29 cellular contexts compared by ENCODE assay signal in genomic region chr2:96081042-96081441, GRCh38. TPM values are rescaled to one million over a fixed set of nuclear protein-coding genes. Genes with fewer than 3 reads are reported as not detected.
"Had no signal": no experiment of that assay in that cellular context is flagged by ENCODE, and none has a peak within 500 bp of the region (broad histone marks: within the 10 kb centered on the region; RNA-seq: fewer than 3 reads in every experiment).

No MANE protein-coding gene starts in this region.

- ATAC-seq: activated CD8-positive, alpha-beta T cell treated with anti-CD3 and anti-CD28 coated beads for 36 hours; activated naive CD8-positive, alpha-beta T cell treated with anti-CD3 and anti-CD28 coated beads, Interleukin-2, amount 50 U/mL, for 24 hours had no signal

- H3K27ac ChIP-seq: ascending aorta, cardiac muscle cell, VCaP had no signal

- DNase-seq: activated B cell treated with CpG ODN at 0.5 μM for 24 hours; activated CD4-positive, alpha-beta memory T cell treated with anti-CD3 and anti-CD28 coated beads for 36 hours; activated CD4-positive, alpha-beta T cell treated with anti-CD3 and anti-CD28 coated beads for 4 hours; activated CD4-positive, alpha-beta T cell treated with anti-CD3 and anti-CD28 coated beads, Interleukin-2, amount 10 ng/mL, durations not matched to agents 24 days and 14 days; activated CD4-positive, alpha-beta T cell treated with anti-CD3 and anti-CD28 coated beads, Interleukin-2, amount 50 U/mL, for 1 hour; activated CD4-positive, alpha-beta T cell treated with anti-CD3 and anti-CD28 coated beads, Interleukin-2, amount 50 U/mL, for 4 hours; activated CD4-positive, CD25-positive, alpha-beta regulatory T cell treated with anti-CD3 and anti-CD28 coated beads, Interleukin-2, amount 50 U/mL, for 72 hours; activated CD8-positive, alpha-beta memory T cell treated with anti-CD3 and anti-CD28 coated beads, Interleukin-2, amount 50 U/mL, for 4 hours; activated CD8-positive, alpha-beta T cell treated with anti-CD3 and anti-CD28 coated beads for 36 hours; activated effector memory CD4-positive, alpha-beta T cell treated with Interleukin-2 at 50 U/mL for 16 hours; activated gamma-delta T cell; activated naive CD4-positive, alpha-beta T cell treated with anti-CD3 and anti-CD28 coated beads, Interleukin-2, amount 10 ng/mL, durations not matched to agents 7 days and 5 days; activated naive CD4-positive, alpha-beta T cell treated with Interleukin-2 at 50 U/mL for 16 hours; activated naive CD8-positive, alpha-beta T cell treated with anti-CD3 and anti-CD28 coated beads, Interleukin-2, amount 10 ng/mL, durations not matched to agents 7 days and 5 days; activated naive CD8-positive, alpha-beta T cell treated with anti-CD3 and anti-CD28 coated beads, Interleukin-2, amount 50 U/mL, for 24 hours; activated T-cell treated with anti-CD3 and anti-CD28 coated beads for 4 hours; activated T-cell treated with anti-CD3 and anti-CD28 coated beads, Interleukin-2, amount 50 U/mL, for 24 hours; activated T-cell treated with anti-CD3 and anti-CD28 coated beads, Interleukin-2, amount 50 U/mL, for 48 hours; amygdala; anterior cingulate cortex; caudate nucleus; cerebellar nuclear complex; T-helper 2 cell; T-helper 9 cell had no signal

- H3K27me3 ChIP-seq: ascending aorta, cardiac muscle cell had no signal

- FAIRE-seq: bronchial epithelial cell had no signal

- H3K36me3 ChIP-seq: ascending aorta, cardiac muscle cell had no signal

- H3K4me3 ChIP-seq: ascending aorta, cardiac muscle cell had no signal

RNA-seq across cellular contexts. Expression of gene ADRA2B, which starts 35.3 kb away (rescaled TPM):
- total RNA-seq: bronchial epithelial cell had no signal

RNA-seq across cellular contexts. Expression of gene GPAT2, which starts 46.3 kb away (rescaled TPM):
- total RNA-seq: chondrocyte had no signal

RNA-seq across cellular contexts. Expression of gene ASTL, which starts 57.3 kb away (rescaled TPM):
- total RNA-seq: ascending aorta, bronchial epithelial cell, cardiac muscle cell, chondrocyte had no signal
- polyA plus RNA-seq: cardiac muscle cell had no signal
